In the genomic region with DNA sequence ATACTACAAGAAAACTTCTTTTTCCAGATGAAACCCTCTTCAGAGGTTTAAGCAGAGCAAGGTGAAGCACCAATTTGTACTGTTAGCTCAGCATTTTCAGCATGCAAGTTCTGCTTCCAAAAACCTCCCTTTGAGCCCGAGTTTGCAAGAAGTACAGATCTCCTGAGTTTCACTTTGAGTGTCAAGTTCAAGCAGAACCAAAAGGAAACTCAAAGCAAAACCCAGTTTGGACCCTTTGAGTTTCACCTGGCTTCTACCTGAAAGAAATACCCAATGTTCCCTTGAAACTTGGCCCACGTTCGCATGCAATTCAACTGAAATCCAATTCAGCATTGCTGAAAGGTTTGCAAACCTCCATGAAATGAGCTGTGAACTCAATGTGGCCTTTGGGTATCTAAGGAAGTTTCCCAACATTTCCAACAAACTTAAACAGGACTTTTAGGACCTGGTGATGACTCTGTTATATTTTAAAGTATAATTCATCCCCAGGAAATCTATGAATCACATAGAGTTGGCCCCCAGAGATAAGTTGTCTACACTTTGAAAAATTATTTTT, we compare ENCODE assay signal across 16 cellular contexts.
DNase-seq lines count a peak whose midpoint lies in the region; ATAC-seq and TF ChIP-seq lines count a peak whose summit lies in the region.
"Had no signal": no experiment of that assay in that cellular context is flagged by ENCODE, and none has a peak within 500 bp of the region (broad histone marks: within the 10 kb centered on the region; RNA-seq: fewer than 3 reads in every experiment).

No MANE protein-coding gene starts in this region.

- no peaks in the 10 kb centered on the region for H3K27me3 Mint-ChIP-seq in activated T-cell treated with anti-CD3 and anti-CD28 coated beads, Interleukin-2, amount 50 U/mL, for 4 hours (ENCODE audit: low read depth)
- H3K27me3 Mint-ChIP-seq in naive thymus-derived CD4-positive, alpha-beta T cell = peaks cover 0 to 7% (median 0%) of the 10 kb centered on the region in 5 donors
- H3K27me3 Mint-ChIP-seq in immature natural killer cell (ENCODE audit: low read depth in 3 of 3) = peaks cover 2 to 14% (median 3%) of the 10 kb centered on the region in 3 donors

- H3K27ac ChIP-seq in naive thymus-derived CD4-positive, alpha-beta T cell (ENCODE audit: low read depth, low read length) = peak overlapping the region; percentile 63
- H3K27ac ChIP-seq in right cardiac atrium (ENCODE audit: low read length) = no peak overlapping the region
- H3K27ac ChIP-seq in testis = no peak overlapping the region
- H3K27ac ChIP-seq: SK-N-MC had no signal

- no peak for DNase-seq in activated T-cell treated with anti-CD3 and anti-CD28 coated beads, Interleukin-2, amount 50 U/mL, for 4 hours
- DNase-seq in activated T-cell treated with anti-CD3 and anti-CD28 coated beads, Interleukin-2, amount 50 U/mL, for 48 hours = no peak
- peak; percentile 9 to 38 for DNase-seq in activated CD4-positive, alpha-beta T cell treated with anti-CD3 and anti-CD28 coated beads, Interleukin-2, amount 50 U/mL, for 48 hours
- DNase-seq in naive thymus-derived CD4-positive, alpha-beta T cell = peak in 1 of 9 donors; percentile 21
- DNase-seq in right cardiac atrium (no peak), immature natural killer cell (no peak), testis (no peak)
- DNase-seq: activated B cell treated with CpG ODN at 0.5 μM for 24 hours, DMS153, NCI-H1417 treated with DMSO at 0.1 percent for 48 hours, NCI-H345, occipital lobe, small intestine had no signal

- peak; percentile 11 to 21 for ATAC-seq in activated T-cell treated with anti-CD3 and anti-CD28 coated beads, Interleukin-2, amount 50 U/mL, for 4 hours
- ATAC-seq in GM21447 (IDR thresholded peaks at IDR 0.05; ENCODE audit: unreplicated experiment) = peak; percentile 26
- ATAC-seq in naive thymus-derived CD4-positive, alpha-beta T cell = no peak
- no peak for ATAC-seq in right cardiac atrium

- WGBS in right cardiac atrium = 78% methylated on average over 3 of the region's 3 CpGs
- 87 to 98% methylated on average over 3 of the region's 3 CpGs for whole genome bisulfite sequencing in testis, 2 donors

- no peaks in the 10 kb centered on the region for H3K36me3 ChIP-seq in naive thymus-derived CD4-positive, alpha-beta T cell (ENCODE audit: control insufficient read depth in 2 of 3, insufficient read depth in 3 of 3, low read length in 3 of 3)
- no peaks in the 10 kb centered on the region for H3K36me3 ChIP-seq in testis (ENCODE audit: low read depth, missing control alignments)

- peak overlapping the region; percentile 11 for H3K4me3 ChIP-seq in naive thymus-derived CD4-positive, alpha-beta T cell (ENCODE audit: low read length)
- H3K4me3 ChIP-seq in right cardiac atrium (ENCODE audit: low read length) (no peak overlapping the region), testis (no peak overlapping the region)
- H3K4me3 ChIP-seq: SK-N-MC had no signal

- peaks cover 70% of the 10 kb centered on the region for H3K4me1 Mint-ChIP-seq in activated T-cell treated with anti-CD3 and anti-CD28 coated beads, Interleukin-2, amount 50 U/mL, for 4 hours (ENCODE audit: low read depth)
- peaks cover 30 to 85% (median 78%) of the 10 kb centered on the region in 7 donors for H3K4me1 Mint-ChIP-seq in naive thymus-derived CD4-positive, alpha-beta T cell
- no peaks in the 10 kb centered on the region for H3K4me1 Mint-ChIP-seq in immature natural killer cell

- TF ChIP-seq CTCF in testis (IDR thresholded peaks at IDR 0.05) = no peak

- POLR2A ChIA-PET in naive thymus-derived CD4-positive, alpha-beta T cell (lab: Charles Lee) = interaction anchor here (0.6 to 7.3 kb wide), 7 partner anchors 10 to 382 kb away, joined by 3 to 66 read pairs (median 6); partner anchors contain the start of gene HBS1L

- H3K27ac Mint-ChIP-seq in naive thymus-derived CD4-positive, alpha-beta T cell = peak overlapping the region; percentile 76 to 94 (median 88)
- no peak overlapping the region for H3K27ac Mint-ChIP-seq in immature natural killer cell
- H3K27ac Mint-ChIP-seq: activated B cell treated with CpG ODN at 0.5 μM for 24 hours had no signal

- H3K4me1 ChIP-seq in naive thymus-derived CD4-positive, alpha-beta T cell (ENCODE audit: control insufficient read depth in 2 of 2, insufficient read depth in 2 of 2, low read length in 2 of 2) = peaks cover 19 to 37% of the 10 kb centered on the region in 2 donors
- no peaks in the 10 kb centered on the region for H3K4me1 ChIP-seq in right cardiac atrium (ENCODE audit: control insufficient read depth, insufficient read depth, low read length)
- no peaks in the 10 kb centered on the region for H3K4me1 ChIP-seq in testis

- H3K4me3 Mint-ChIP-seq in activated T-cell treated with anti-CD3 and anti-CD28 coated beads, Interleukin-2, amount 50 U/mL, for 4 hours = peak overlapping the region; percentile 31
- H3K4me3 Mint-ChIP-seq in naive thymus-derived CD4-positive, alpha-beta T cell = peak overlapping the region in 9 of 10 donors; percentile 68 to 86 (median 74)
- no peak overlapping the region for H3K4me3 Mint-ChIP-seq in immature natural killer cell
- H3K4me3 Mint-ChIP-seq: activated B cell treated with CpG ODN at 0.5 μM for 24 hours; central memory CD8-positive, alpha-beta T cell had no signal

- no peaks in the 10 kb centered on the region for H3K27me3 ChIP-seq in naive thymus-derived CD4-positive, alpha-beta T cell (ENCODE audit: control insufficient read depth in 2 of 2, insufficient read depth in 2 of 2, low read length in 2 of 2)
- H3K27me3 ChIP-seq in right cardiac atrium (ENCODE audit: control insufficient read depth, insufficient read depth) (no peaks in the 10 kb centered on the region), testis (no peaks in the 10 kb centered on the region)

- CTCF ChIA-PET in naive thymus-derived CD4-positive, alpha-beta T cell (lab: Charles Lee) = interaction anchor here (1.3 to 1.4 kb wide), 2 partner anchors 9 to 29 kb away, joined by 3 to 4 read pairs; no protein-coding TSS in a partner anchor

- no peaks in the 10 kb centered on the region for H3K9me3 ChIP-seq in naive thymus-derived CD4-positive, alpha-beta T cell (ENCODE audit: control insufficient read depth in 2 of 3, low read length in 3 of 3)
- H3K9me3 ChIP-seq in right cardiac atrium (ENCODE audit: control insufficient read depth, low read length) (no peaks in the 10 kb centered on the region), testis (no peaks in the 10 kb centered on the region)

- intact Hi-C loops in naive thymus-derived CD4-positive, alpha-beta T cell (cut with micrococcal nuclease) = loop anchor here (2.0 to 5.0 kb wide), 4 partner anchors 17 to 680 kb away; no protein-coding TSS in a partner anchor
- intact Hi-C loops in right cardiac atrium (cut with DNase I) = no loop called here
- intact Hi-C loops in testis (cut with DNase I; ENCODE audit: low total_unique reads) = no loop called here

- peaks cover 5% of the 10 kb centered on the region for H3K9me3 Mint-ChIP-seq in activated T-cell treated with anti-CD3 and anti-CD28 coated beads, Interleukin-2, amount 50 U/mL, for 4 hours
- peaks cover 0 to 8% (median 0%) of the 10 kb centered on the region in 11 donors for H3K9me3 Mint-ChIP-seq in naive thymus-derived CD4-positive, alpha-beta T cell
- no peaks in the 10 kb centered on the region for H3K9me3 Mint-ChIP-seq in immature natural killer cell
- H3K9me3 Mint-ChIP-seq: central memory CD8-positive, alpha-beta T cell had no signal

- H3K36me3 Mint-ChIP-seq in activated T-cell treated with anti-CD3 and anti-CD28 coated beads, Interleukin-2, amount 50 U/mL, for 4 hours (ENCODE audit: insufficient read depth) = peaks cover 3% of the 10 kb centered on the region
- peaks cover 0 to 18% (median 6%) of the 10 kb centered on the region in 5 donors for H3K36me3 Mint-ChIP-seq in naive thymus-derived CD4-positive, alpha-beta T cell
- H3K36me3 Mint-ChIP-seq in immature natural killer cell = no peaks in the 10 kb centered on the region

- TF ChIP-seq POLR2A in testis (IDR thresholded peaks at IDR 0.05) = no peak

Comparison
In these comparisons a context has a peak if more than half of its experiments do, and no peak if none do; other contexts are left out.
1. ATAC-seq: peak in activated T-cell treated with anti-CD3 and anti-CD28 coated beads, Interleukin-2, amount 50 U/mL, for 4 hours (2 of 2) and GM21447 (single experiment); none in naive thymus-derived CD4-positive, alpha-beta T cell (single experiment) and right cardiac atrium (0 of 2).
2. DNase-seq: peak in activated CD4-positive, alpha-beta T cell treated with anti-CD3 and anti-CD28 coated beads, Interleukin-2, amount 50 U/mL, for 48 hours (2 of 2); none in activated T-cell treated with anti-CD3 and anti-CD28 coated beads, Interleukin-2, amount 50 U/mL, for 4 hours (single experiment), activated T-cell treated with anti-CD3 and anti-CD28 coated beads, Interleukin-2, amount 50 U/mL, for 48 hours (0 of 2), right cardiac atrium (0 of 3), immature natural killer cell (0 of 3) and testis (single experiment).
3. H3K4me3 Mint-ChIP-seq: peak in activated T-cell treated with anti-CD3 and anti-CD28 coated beads, Interleukin-2, amount 50 U/mL, for 4 hours (single experiment) and naive thymus-derived CD4-positive, alpha-beta T cell (9 of 10); none in immature natural killer cell (0 of 5).
4. H3K27ac Mint-ChIP-seq: peak in naive thymus-derived CD4-positive, alpha-beta T cell (9 of 9); none in immature natural killer cell (0 of 6).
5. intact Hi-C loops: an anchor here in naive thymus-derived CD4-positive, alpha-beta T cell (2.0 to 5.0 kb wide); none called in right cardiac atrium and testis.